Comparison of ENCODE assay signal across 8 cellular contexts in the genomic region with DNA sequence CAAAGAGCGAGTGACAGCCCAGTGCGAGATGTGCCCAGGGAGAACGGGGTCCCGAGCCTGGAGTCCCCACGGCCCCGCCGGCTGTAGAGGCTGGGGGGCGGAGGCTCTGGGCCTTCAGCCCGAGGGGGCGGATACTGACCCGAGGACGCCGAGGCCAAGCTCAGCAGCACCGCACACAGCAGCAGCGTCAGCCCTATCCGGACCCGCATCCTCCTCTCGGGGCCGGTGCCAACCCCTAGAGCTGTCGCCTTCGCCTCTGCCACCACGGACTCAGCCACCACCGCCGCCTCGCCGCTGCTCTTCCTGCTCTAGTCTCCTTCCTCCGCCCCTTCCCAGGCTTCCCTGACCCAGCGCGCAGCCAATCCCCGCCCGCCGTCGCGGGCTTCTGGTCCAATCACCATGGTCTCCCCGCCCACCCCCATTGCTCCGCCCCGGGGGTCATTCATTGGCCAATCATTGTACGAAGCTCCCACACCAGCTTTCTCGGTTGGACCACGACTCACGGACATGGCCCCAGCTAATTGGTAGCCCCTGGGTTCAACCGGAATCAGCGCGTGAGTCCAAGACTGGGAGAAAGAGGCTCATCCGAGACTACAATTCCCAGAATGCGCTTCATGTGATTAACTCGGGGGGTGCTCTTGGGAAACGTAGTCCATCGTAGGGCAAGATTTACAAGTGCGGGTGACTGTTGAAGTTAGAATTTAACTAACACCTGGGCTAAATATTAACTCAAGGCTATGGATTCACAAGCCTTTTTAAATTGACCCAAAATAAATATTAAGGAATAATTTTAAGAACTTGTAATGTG. TPM values are rescaled to one million over a fixed set of nuclear protein-coding genes. Genes with fewer than 3 reads are reported as not detected.
DNase-seq lines count a peak whose midpoint lies in the region; ATAC-seq and TF ChIP-seq lines count a peak whose summit lies in the region.

A gene (minus strand): TSS at position 318 of the 808 bp plus-strand sequence. CDS start 109 bp downstream, at position 209.

- no peaks in the 10 kb centered on the region for H3K9me3 ChIP-seq in ascending aorta
- H3K9me3 ChIP-seq in right cardiac atrium (ENCODE audit: control insufficient read depth, low read length), result no peaks in the 10 kb centered on the region
- no peaks in the 10 kb centered on the region for H3K9me3 ChIP-seq in uterus

- peaks cover 7% of the 10 kb centered on the region for H3K36me3 Mint-ChIP-seq in T-helper 2 cell treated with Interferon-gamma antibody and Interleukin-4, amounts not matched to agents 5 μg/mL and 100 μg/mL, for 36 hours (ENCODE audit: low read depth)

- peak within 1 kb of the TSS; percentile 88 for H3K27ac Mint-ChIP-seq in T-helper 2 cell treated with Interferon-gamma antibody and Interleukin-4, amounts not matched to agents 5 μg/mL and 100 μg/mL, for 36 hours

- no peaks in the 10 kb centered on the region for H3K27me3 Mint-ChIP-seq in T-helper 2 cell treated with Interferon-gamma antibody and Interleukin-4, amounts not matched to agents 5 μg/mL and 100 μg/mL, for 36 hours (ENCODE audit: low read depth)

- peak; percentile 99 for DNase-seq in NCI-H1930 (lab: John Stamatoyannopoulos, UW)
- peak; percentile 99 for DNase-seq in T-helper 2 cell treated with Interferon-gamma antibody and Interleukin-4, amounts not matched to agents 5 μg/mL and 100 μg/mL, for 36 hours (ENCODE audit: low spot score)
- peak; percentile 100 for DNase-seq in ascending aorta (ENCODE audit: low spot score in 2 of 2)
- peak; percentile 100 for DNase-seq in right cardiac atrium
- peak; percentile 99 for DNase-seq in pulmonary artery endothelial cell (ENCODE audit: low read depth, low spot score)
- DNase-seq in uterus, result peak; percentile 99 to 100

- H3K27me3 ChIP-seq in ascending aorta (no peaks in the 10 kb centered on the region), right cardiac atrium (ENCODE audit: control insufficient read depth, insufficient read depth) (no peaks in the 10 kb centered on the region), uterus (no peaks in the 10 kb centered on the region)

- TF ChIP-seq POLR2A in uterus (IDR thresholded peaks at IDR 0.05), result peak; percentile 27 to 74

- under 1% methylated on average over 50 of the region's 50 CpGs for WGBS in right cardiac atrium

- peaks cover 10% of the 10 kb centered on the region for H3K9me3 Mint-ChIP-seq in T-helper 2 cell treated with Interferon-gamma antibody and Interleukin-4, amounts not matched to agents 5 μg/mL and 100 μg/mL, for 36 hours

- H3K4me1 Mint-ChIP-seq in T-helper 2 cell treated with Interferon-gamma antibody and Interleukin-4, amounts not matched to agents 5 μg/mL and 100 μg/mL, for 36 hours (ENCODE audit: low read depth), result peaks cover 37% of the 10 kb centered on the region

- H3K36me3 ChIP-seq in ascending aorta (no peaks in the 10 kb centered on the region), uterus (no peaks in the 10 kb centered on the region)

- TF ChIP-seq CTCF in ascending aorta (IDR thresholded peaks at IDR 0.05) (no peak), uterus (IDR thresholded peaks at IDR 0.05) (peak in 1 of 4 experiments; percentile 3)

- ATAC-seq in GM18502 (IDR thresholded peaks at IDR 0.05; ENCODE audit: poor library complexity, unreplicated experiment), result peak; percentile 95
- peak; percentile 98 for ATAC-seq in HG02970 (IDR thresholded peaks at IDR 0.05; ENCODE audit: low FRiP score, unreplicated experiment)
- peak; percentile 99 to 100 for ATAC-seq in right cardiac atrium

- H3K4me3 ChIP-seq in ascending aorta (peak within 1 kb of the TSS; percentile 95 to 99), right cardiac atrium (ENCODE audit: low read length) (peak within 1 kb of the TSS; percentile 72), uterus (peak within 1 kb of the TSS; percentile 87 to 93)

- H3K4me3 Mint-ChIP-seq in T-helper 2 cell treated with Interferon-gamma antibody and Interleukin-4, amounts not matched to agents 5 μg/mL and 100 μg/mL, for 36 hours, result peak within 1 kb of the TSS; percentile 96

- H3K4me1 ChIP-seq in ascending aorta, result peaks cover 0 to 33% of the 10 kb centered on the region in 2 donors
- H3K4me1 ChIP-seq in right cardiac atrium (ENCODE audit: control insufficient read depth, insufficient read depth, low read length), result peaks cover 2% of the 10 kb centered on the region
- peaks cover 5 to 6% of the 10 kb centered on the region in 2 donors for H3K4me1 ChIP-seq in uterus

- peak within 1 kb of the TSS; percentile 64 to 79 for H3K27ac ChIP-seq in ascending aorta
- H3K27ac ChIP-seq in right cardiac atrium (ENCODE audit: low read length), result peak within 1 kb of the TSS; percentile 22
- H3K27ac ChIP-seq in uterus, result peak within 1 kb of the TSS; percentile 30 to 71

- intact Hi-C loops in ascending aorta (cut with DNase I) (loop anchor here (1.0 to 5.0 kb wide), 2 partner anchors 312 to 854 kb away; no protein-coding TSS in a partner anchor), right cardiac atrium (cut with DNase I) (no loop called here), uterus (cut with DNase I; ENCODE audit: low total_unique reads) (no loop called here)

RNA-seq across cellular contexts. Expression of the gene that starts here (rescaled TPM):
- total RNA-seq in ascending aorta, result 37.3 TPM
- 10 to 100 TPM; 57.4 to 77.7 (median 65.1) TPM for total RNA-seq in right cardiac atrium
- 13.9 TPM for polyA plus RNA-seq in right cardiac atrium
- 69.4 and 106 TPM in 2 replicates for total RNA-seq in pulmonary artery endothelial cell
- total RNA-seq in uterus, result 10 to 100 TPM; 38.2 to 80.5 (median 64.0) TPM

Comparison
In these comparisons a context has a peak if more than half of its experiments do, and no peak if none do; other contexts are left out.
1. Peak in every context shown above with its lines: DNase-seq, ATAC-seq, H3K4me3 ChIP-seq and H3K27ac ChIP-seq.